In genomic region chr11:104731890-104732289, GRCh38 we compare ENCODE assay signal across 15 cellular contexts.
"Had no signal": no experiment of that assay in that cellular context is flagged by ENCODE, and none has a peak within 500 bp of the region (broad histone marks: within the 10 kb centered on the region; RNA-seq: fewer than 3 reads in every experiment).

No MANE protein-coding gene starts in this region.

- H3K4me1 Mint-ChIP-seq: neural progenitor cell had no signal

- H3K27ac Mint-ChIP-seq: neural progenitor cell had no signal

- H3K4me3 Mint-ChIP-seq: neural progenitor cell had no signal

- H3K36me3 Mint-ChIP-seq: neural progenitor cell had no signal

- DNase-seq: activated naive CD4-positive, alpha-beta T cell treated with anti-CD3 and anti-CD28 coated beads, Interleukin-2, amount 50 U/mL, for 16 hours; amygdala; brain microvascular endothelial cell; effector memory CD4-positive, alpha-beta T cell; hypothalamus; kidney glomerular epithelial cell; ovary; sigmoid colon; stimulated activated CD4-positive, alpha-beta T cell treated with anti-CD3 and anti-CD28 coated beads, Interleukin-12 subunit alpha, Interleukin-12 subunit beta, amount 100 ng/mL, for 4 hours; stimulated activated CD4-positive, alpha-beta T cell treated with anti-CD3 and anti-CD28 coated beads, Interleukin-2, amount 100 ng/mL, for 48 hours; stimulated activated CD8-positive, alpha-beta memory T cell treated with anti-CD3 and anti-CD28 coated beads, Interleukin-4, amount 100 ng/mL, for 48 hours; stomach; SW 1271; T-helper 9 cell had no signal
